19 cellular contexts compared by ENCODE assay signal in the genomic region with DNA sequence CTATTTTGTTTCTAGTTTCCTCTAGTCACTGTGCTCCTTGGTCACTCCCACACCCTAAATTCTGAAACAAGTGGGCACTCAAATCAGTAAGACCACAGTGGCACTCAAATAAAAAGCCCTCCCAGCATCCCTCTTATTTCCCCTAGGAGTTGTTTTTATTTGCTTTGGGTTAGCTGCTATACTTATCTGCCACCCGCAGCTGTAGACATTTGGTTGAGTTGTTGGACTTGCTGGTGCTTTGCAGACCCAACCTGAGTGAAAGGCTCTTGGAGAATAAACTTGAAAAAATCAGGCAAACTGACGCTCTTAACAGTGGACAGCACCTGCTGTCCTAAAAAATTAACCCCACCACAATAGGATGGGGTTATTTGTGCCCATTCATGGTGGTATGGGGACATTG.
"Had no signal": no experiment of that assay in that cellular context is flagged by ENCODE, and none has a peak within 500 bp of the region (broad histone marks: within the 10 kb centered on the region; RNA-seq: fewer than 3 reads in every experiment).

No MANE protein-coding gene starts in this region.

- H3K4me3 ChIP-seq: left ventricle myocardium inferior, prostate gland, spleen, upper lobe of left lung had no signal

- H3K27ac Mint-ChIP-seq: activated CD4-positive, alpha-beta memory T cell treated with anti-CD3 and anti-CD28 coated beads for 36 hours; activated naive CD8-positive, alpha-beta T cell treated with anti-CD3 and anti-CD28 coated beads, Interleukin-2, amount 50 U/mL, for 24 hours; effector memory CD8-positive, alpha-beta T cell; nephron progenitor cell; T-cell had no signal

- FAIRE-seq: keratinocyte had no signal

- H3K9me3 ChIP-seq: left ventricle myocardium inferior, prostate gland, upper lobe of left lung had no signal

- H3K27me3 Mint-ChIP-seq: activated CD4-positive, alpha-beta memory T cell treated with anti-CD3 and anti-CD28 coated beads for 36 hours; activated naive CD8-positive, alpha-beta T cell treated with anti-CD3 and anti-CD28 coated beads, Interleukin-2, amount 50 U/mL, for 24 hours; effector memory CD8-positive, alpha-beta T cell; T-cell had no signal

- DNase-seq: activated CD4-positive, alpha-beta memory T cell treated with anti-CD3 and anti-CD28 coated beads for 36 hours; activated gamma-delta T cell treated with Interleukin-2 at 50 U/mL for 16 hours; activated naive CD8-positive, alpha-beta T cell treated with anti-CD3 and anti-CD28 coated beads, Interleukin-2, amount 50 U/mL, for 24 hours; activated T-cell treated with anti-CD3 and anti-CD28 coated beads, Interleukin-2, amount 50 U/mL, for 48 hours; central memory CD4-positive, alpha-beta T cell; effector memory CD8-positive, alpha-beta T cell; erythroblast; left ventricle myocardium inferior; mesenchymal stem cell; nephron progenitor cell; spleen; stimulated activated CD4-positive, alpha-beta T cell treated with anti-CD3 and anti-CD28 coated beads, Interleukin-1b, Interleukin-23, amount 100 ng/mL, for 48 hours; stimulated activated naive CD4-positive, alpha-beta T cell treated with Interleukin-2 at 50 U/mL for 16 hours; T-cell; T1000 had no signal

- H3K36me3 ChIP-seq: left ventricle myocardium inferior, prostate gland, spleen, upper lobe of left lung had no signal

- ATAC-seq: activated naive CD8-positive, alpha-beta T cell treated with anti-CD3 and anti-CD28 coated beads, Interleukin-2, amount 50 U/mL, for 24 hours; effector memory CD8-positive, alpha-beta T cell; T-cell had no signal

- H3K27me3 ChIP-seq: spleen, upper lobe of left lung had no signal

- H3K4me3 Mint-ChIP-seq: activated CD4-positive, alpha-beta memory T cell treated with anti-CD3 and anti-CD28 coated beads for 36 hours; activated naive CD8-positive, alpha-beta T cell treated with anti-CD3 and anti-CD28 coated beads, Interleukin-2, amount 50 U/mL, for 24 hours; effector memory CD8-positive, alpha-beta T cell; nephron progenitor cell; T-cell had no signal

- H3K4me1 Mint-ChIP-seq: activated naive CD8-positive, alpha-beta T cell treated with anti-CD3 and anti-CD28 coated beads, Interleukin-2, amount 50 U/mL, for 24 hours; nephron progenitor cell; T-cell had no signal

- H3K27ac ChIP-seq: left ventricle myocardium inferior, prostate gland, spleen, upper lobe of left lung, VCaP had no signal

- H3K9me3 Mint-ChIP-seq: activated CD4-positive, alpha-beta memory T cell treated with anti-CD3 and anti-CD28 coated beads for 36 hours; activated naive CD8-positive, alpha-beta T cell treated with anti-CD3 and anti-CD28 coated beads, Interleukin-2, amount 50 U/mL, for 24 hours; effector memory CD8-positive, alpha-beta T cell; nephron progenitor cell had no signal

- H3K4me1 ChIP-seq: left ventricle myocardium inferior, prostate gland, spleen, upper lobe of left lung had no signal

- H3K36me3 Mint-ChIP-seq: activated CD4-positive, alpha-beta memory T cell treated with anti-CD3 and anti-CD28 coated beads for 36 hours; T-cell had no signal
